ENCODE assay signal across 8 cellular contexts in the genomic region with DNA sequence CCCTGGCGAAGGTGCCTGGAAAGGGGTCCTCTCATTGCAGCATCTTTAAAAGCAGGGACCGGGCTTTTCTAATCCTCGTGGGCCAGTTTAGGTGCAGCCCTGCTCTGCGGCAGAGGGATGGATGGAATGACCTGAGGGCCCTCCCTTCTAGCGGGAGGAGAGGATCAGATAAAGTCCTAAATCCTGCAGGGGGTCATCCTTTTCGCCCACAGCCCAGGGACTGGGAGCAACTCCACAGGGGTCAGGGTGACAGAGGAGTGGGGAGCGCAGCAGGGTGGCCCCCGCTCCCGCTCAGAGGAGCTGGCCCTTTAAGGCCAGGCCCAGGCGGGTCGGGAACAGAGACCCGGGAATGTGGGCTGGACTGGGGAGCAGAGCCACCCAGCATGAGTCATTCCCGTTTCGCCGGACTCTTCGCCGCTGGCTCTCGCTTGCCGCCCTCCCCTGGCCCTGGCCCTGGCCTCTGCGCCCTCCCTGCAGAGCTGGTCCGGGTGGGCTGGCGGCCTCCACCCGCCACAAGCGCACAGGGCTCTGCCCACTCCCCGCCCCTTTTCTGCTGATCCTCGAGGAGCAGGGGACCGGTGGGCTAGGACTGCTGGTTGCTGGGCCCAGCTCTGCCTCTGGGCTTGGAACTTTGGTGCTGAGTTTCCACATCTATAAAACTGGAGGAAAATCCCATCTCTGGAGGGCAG.
DNase-seq lines count a peak whose midpoint lies in the region; ATAC-seq, FAIRE-seq and TF ChIP-seq lines count a peak whose summit lies in the region.

No MANE protein-coding gene starts in this region.

- peak overlapping the region; percentile 23; the same call in 1 of the 2 replicates for H3K56ac ChIP-seq in IMR-90 (ENCODE audit: extremely low read depth, insufficient read depth, low read length)

- TF ChIP-seq POLR2A in IMR-90 (IDR thresholded peaks at IDR 0.05; ENCODE audit: low read depth, low read length), result no peak
- no peak for TF ChIP-seq POLR2A in stomach (IDR thresholded peaks at IDR 0.05)

- H3K27me3 ChIP-seq in BLaER1 treated with 17β-estradiol and CSF1 and Interleukin-3, amounts not matched to agents 10 nM and 100 nM, result peaks cover 0 to 4% (median 0%) of the 10 kb centered on the region in 11 experiments; a peak in 1 of 22 replicates
- H3K27me3 ChIP-seq in IMR-90 (ENCODE audit: control insufficient read depth, insufficient read depth, low read length) (peaks cover 11% of the 10 kb centered on the region; the same call in 1 of the 2 replicates), bronchial epithelial cell (ENCODE audit: control insufficient read depth, insufficient read depth, low read length) (no peaks in the 10 kb centered on the region), stomach (no peaks in the 10 kb centered on the region)

- peak overlapping the region; percentile 30 for H3K18ac ChIP-seq in IMR-90 (ENCODE audit: low read depth, low read length)

- peak overlapping the region; percentile 92 for H2AK5ac ChIP-seq in IMR-90 (ENCODE audit: low read depth, low read length)

- peak overlapping the region; percentile 84 for H2BK5ac ChIP-seq in IMR-90 (ENCODE audit: low read depth, low read length, poor library complexity, severe bottlenecking)

- peaks cover 0 to 17% of the 10 kb centered on the region in 2 experiments; a peak in 2 of 4 replicates for H3K79me1 ChIP-seq in IMR-90 (ENCODE audit: low read depth in 1 of 2, low read length in 2 of 2)

- POLR2A ChIA-PET in IMR-90 (lab: Charles Lee; ENCODE audit: unreplicated experiment), result no interaction called here

- peak overlapping the region; percentile 46 to 71 (median 56) for H3K4me3 ChIP-seq in BLaER1 treated with 17β-estradiol and CSF1 and Interleukin-3, amounts not matched to agents 10 nM and 100 nM
- peak overlapping the region; percentile 65 for H3K4me3 ChIP-seq in IMR-90 (ENCODE audit: insufficient read depth, low read depth, low read length)
- H3K4me3 ChIP-seq in bronchial epithelial cell (ENCODE audit: low read depth, low read length), result peak overlapping the region; percentile 42
- peak overlapping the region; percentile 58 to 77 (median 65) for H3K4me3 ChIP-seq in stomach

- peak overlapping the region in 2 of 11 experiments; percentile 17 to 44; a peak in 1 of 22 replicates for H3K27ac ChIP-seq in BLaER1 treated with 17β-estradiol and CSF1 and Interleukin-3, amounts not matched to agents 10 nM and 100 nM
- H3K27ac ChIP-seq in IMR-90 (ENCODE audit: insufficient read depth, low read length) (peak overlapping the region; percentile 85), stomach (peak overlapping the region; percentile 84 to 94 (median 91))

- peak overlapping the region; percentile 97 for H3K4ac ChIP-seq in IMR-90 (ENCODE audit: low read depth, low read length)

- H4K20me1 ChIP-seq in BLaER1 treated with 17β-estradiol and CSF1 and Interleukin-3, amounts not matched to agents 10 nM and 100 nM, result no peaks in the 10 kb centered on the region
- H4K20me1 ChIP-seq in IMR-90 (ENCODE audit: insufficient read depth, low read length), result no peaks in the 10 kb centered on the region

- H3K9me3 ChIP-seq in BLaER1 treated with 17β-estradiol and CSF1 and Interleukin-3, amounts not matched to agents 10 nM and 100 nM (replicated peaks in 1 of 11), result peaks cover 0 to 7% (median 0%) of the 10 kb centered on the region in 11 experiments; a peak in 1 of 22 replicates
- 0 out of 2 replicates have a peak, but pooled peaks cover 2% of the 10 kb centered on the region for H3K9me3 ChIP-seq in IMR-90 (ENCODE audit: control insufficient read depth, insufficient read depth, low read length)
- H3K9me3 ChIP-seq in stomach, result no peaks in the 10 kb centered on the region

- peak overlapping the region; percentile 54 to 74 (median 65); a peak in 20 of 22 replicates for H3K9ac ChIP-seq in BLaER1 treated with 17β-estradiol and CSF1 and Interleukin-3, amounts not matched to agents 10 nM and 100 nM
- H3K9ac ChIP-seq in IMR-90 (ENCODE audit: low read depth, low read length), result peak overlapping the region; percentile 60

- DNase-seq in IMR-90 (peak; percentile 82), bronchial epithelial cell (ENCODE audit: low read depth) (peak; percentile 78), islet precursor cell (peak; percentile 99), stomach (peak; percentile 77), NCI-H2029 (lab: John Stamatoyannopoulos, UW) (no peak), NCI-H774 (lab: John Stamatoyannopoulos, UW) (no peak)

- peak overlapping the region; percentile 19 for H4K5ac ChIP-seq in IMR-90 (ENCODE audit: low read depth, low read length)

- no peak for FAIRE-seq in bronchial epithelial cell (lab: Jason Lieb, UNC)

- peak overlapping the region; percentile 91 for H3K23ac ChIP-seq in IMR-90 (ENCODE audit: low read depth, low read length)

- BruUV-seq in IMR-90 (replicated peaks; lab: Mats Ljungman, UMichigan), result no TSS peak

- H2AK9ac ChIP-seq in IMR-90 (replicated peaks; ENCODE audit: low read depth, low read length, poor library complexity), result peak overlapping the region; percentile 97

- peak overlapping the region; percentile 81; the same call in 2 of the 3 replicates for H2BK15ac ChIP-seq in IMR-90 (ENCODE audit: low read depth, low read length)

- ATAC-seq in IMR-90 (ENCODE audit: low read depth) (peak; percentile 80), HG03520 (IDR thresholded peaks at IDR 0.05; ENCODE audit: unreplicated experiment) (no peak)

- peak overlapping the region; percentile 91 for H4K91ac ChIP-seq in IMR-90 (ENCODE audit: insufficient read depth, low read depth, low read length)

- H3K9me1 ChIP-seq in IMR-90 (ENCODE audit: insufficient read depth, low read length), result peaks cover 16% of the 10 kb centered on the region

- TF ChIP-seq CTCF in IMR-90 (conservative IDR thresholded peaks at IDR 0.05; ENCODE audit: low read depth, low read length) (no peak), bronchial epithelial cell (IDR thresholded peaks at IDR 0.05; ENCODE audit: insufficient read depth, low read length, severe bottlenecking) (no peak), stomach (IDR thresholded peaks at IDR 0.05) (no peak)

- intact Hi-C loops in IMR-90 (cut with micrococcal nuclease) (loop anchor here (1.0 to 10.0 kb wide), 6 partner anchors 181 to 522 kb away; partner anchors contain the start of gene RAD52), stomach (cut with DNase I; ENCODE audit: low total_unique reads) (loop anchor here (10.0 kb wide), 2 partner anchors 64 to 244 kb away; no protein-coding TSS in a partner anchor)

- peak overlapping the region; percentile 73 to 94 (median 88) for H3K4me2 ChIP-seq in BLaER1 treated with 17β-estradiol and CSF1 and Interleukin-3, amounts not matched to agents 10 nM and 100 nM
- peak overlapping the region; percentile 80 for H3K4me2 ChIP-seq in IMR-90 (ENCODE audit: low read depth, low read length)

- CTCF ChIA-PET in IMR-90 (lab: Yijun Ruan, JAX), result interaction anchor here (0.8 to 2.7 kb wide), 4 partner anchors 107 to 522 kb away, joined by 3 to 19 read pairs (median 4); partner anchors contain the start of genes RAD52 and WNK1

- H2BK20ac ChIP-seq in IMR-90 (ENCODE audit: low read depth, low read length), result peak overlapping the region; percentile 43

- 0% methylated on average over 17 of the region's 27 CpGs; no CpG with 5 or more reads in 1 of the 2 experiments for whole genome bisulfite sequencing in IMR-90 (ENCODE audit: extremely low coverage in 2 of 2, insufficient read length in 1 of 2), 2 experiments
- WGBS in stomach, 5 donors, result 12 to 29% (median 16%) methylated on average over 18 to 27 of the region's 27 CpGs

- peak overlapping the region; percentile 59 to 92 for H4K8ac ChIP-seq in IMR-90 (ENCODE audit: low read depth in 2 of 2, low read length in 2 of 2)

- peak overlapping the region; percentile 74 for H3K14ac ChIP-seq in IMR-90 (replicated peaks; ENCODE audit: low read depth, low read length)

- H3K36me3 ChIP-seq in BLaER1 treated with 17β-estradiol and CSF1 and Interleukin-3, amounts not matched to agents 10 nM and 100 nM, result peaks cover 0 to 4% (median 0%) of the 10 kb centered on the region in 11 experiments; a peak in 1 of 22 replicates
- H3K36me3 ChIP-seq in IMR-90 (ENCODE audit: control insufficient read depth, insufficient read depth, low read length) (no peaks in the 10 kb centered on the region), bronchial epithelial cell (ENCODE audit: control insufficient read depth, insufficient read depth, low read length) (no peaks in the 10 kb centered on the region), stomach (peaks cover 0 to 5% (median 0%) of the 10 kb centered on the region in 4 donors)

- H2BK120ac ChIP-seq in IMR-90 (ENCODE audit: low read depth, low read length), result peak overlapping the region; percentile 88

- TF ChIP-seq RAD21 in IMR-90 (IDR thresholded peaks at IDR 0.05; ENCODE audit: low read length), result no peak

- dilution Hi-C loops in IMR-90 (cut with HindIII; ENCODE audit: low sequenced_read_pairs, unreplicated experiment), result no loop called here

- H2AFZ ChIP-seq in IMR-90 (replicated peaks; ENCODE audit: low read length, poor library complexity), result peak overlapping the region; percentile 98

- in situ Hi-C loops in IMR-90 (cut with MboI; ENCODE audit: low sequenced_read_pairs), result loop anchor here (5.0 to 10.0 kb wide), 3 partner anchors 242 to 1014 kb away; no protein-coding TSS in a partner anchor

- TF ChIP-seq EP300 in stomach (IDR thresholded peaks at IDR 0.05), result no peak

- H3K4me1 ChIP-seq in BLaER1 treated with 17β-estradiol and CSF1 and Interleukin-3, amounts not matched to agents 10 nM and 100 nM, result peaks cover 41 to 67% (median 48%) of the 10 kb centered on the region in 10 experiments
- H3K4me1 ChIP-seq in IMR-90 (ENCODE audit: control insufficient read depth, insufficient read depth, low read length) (peaks cover 14% of the 10 kb centered on the region), stomach (peaks cover 25 to 44% (median 38%) of the 10 kb centered on the region in 4 donors)

TF ChIP-seq in IMR-90, 13 proteins besides CTCF, POLR2A, EP300 and RAD21 (continues in another document):
- no peak for TF ChIP-seq CEBPB (IDR thresholded peaks at IDR 0.05; ENCODE audit: low read depth, low read length)
- TF ChIP-seq MXI1 (IDR thresholded peaks at IDR 0.05; ENCODE audit: borderline replicate concordance, low read depth, low read length), result no peak
- no peak for TF ChIP-seq SMC3 (IDR thresholded peaks at IDR 0.05; ENCODE audit: low read depth, low read length)
- no peak for TF ChIP-seq MAFK (IDR thresholded peaks at IDR 0.05; ENCODE audit: low read depth, low read length)
- TF ChIP-seq BHLHE40 (IDR thresholded peaks at IDR 0.05; ENCODE audit: low read depth, low read length), result no peak
- no peak for TF ChIP-seq RFX5 (IDR thresholded peaks at IDR 0.05; ENCODE audit: low read depth, low read length)
- TF ChIP-seq, protein P1, sequence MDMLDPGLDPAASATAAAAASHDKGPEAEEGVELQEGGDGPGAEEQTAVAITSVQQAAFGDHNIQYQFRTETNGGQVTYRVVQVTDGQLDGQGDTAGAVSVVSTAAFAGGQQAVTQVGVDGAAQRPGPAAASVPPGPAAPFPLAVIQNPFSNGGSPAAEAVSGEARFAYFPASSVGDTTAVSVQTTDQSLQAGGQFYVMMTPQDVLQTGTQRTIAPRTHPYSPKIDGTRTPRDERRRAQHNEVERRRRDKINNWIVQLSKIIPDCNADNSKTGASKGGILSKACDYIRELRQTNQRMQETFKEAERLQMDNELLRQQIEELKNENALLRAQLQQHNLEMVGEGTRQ (IDR thresholded peaks at IDR 0.05; ENCODE audit: low read depth, low read length), result no peak

Comparison
In these comparisons a context has a peak if more than half of its experiments do, and no peak if none do; other contexts are left out.
1. DNase-seq: peak in IMR-90 (single experiment), bronchial epithelial cell (single experiment), islet precursor cell (single experiment) and stomach (single experiment); none in NCI-H2029 (single experiment) and NCI-H774 (single experiment).
2. Peak in every context shown above with its lines, with median percentiles within 50 percentile points of each other: H3K4me3 ChIP-seq.